9 cellular contexts compared by ENCODE assay signal in the genomic region with DNA sequence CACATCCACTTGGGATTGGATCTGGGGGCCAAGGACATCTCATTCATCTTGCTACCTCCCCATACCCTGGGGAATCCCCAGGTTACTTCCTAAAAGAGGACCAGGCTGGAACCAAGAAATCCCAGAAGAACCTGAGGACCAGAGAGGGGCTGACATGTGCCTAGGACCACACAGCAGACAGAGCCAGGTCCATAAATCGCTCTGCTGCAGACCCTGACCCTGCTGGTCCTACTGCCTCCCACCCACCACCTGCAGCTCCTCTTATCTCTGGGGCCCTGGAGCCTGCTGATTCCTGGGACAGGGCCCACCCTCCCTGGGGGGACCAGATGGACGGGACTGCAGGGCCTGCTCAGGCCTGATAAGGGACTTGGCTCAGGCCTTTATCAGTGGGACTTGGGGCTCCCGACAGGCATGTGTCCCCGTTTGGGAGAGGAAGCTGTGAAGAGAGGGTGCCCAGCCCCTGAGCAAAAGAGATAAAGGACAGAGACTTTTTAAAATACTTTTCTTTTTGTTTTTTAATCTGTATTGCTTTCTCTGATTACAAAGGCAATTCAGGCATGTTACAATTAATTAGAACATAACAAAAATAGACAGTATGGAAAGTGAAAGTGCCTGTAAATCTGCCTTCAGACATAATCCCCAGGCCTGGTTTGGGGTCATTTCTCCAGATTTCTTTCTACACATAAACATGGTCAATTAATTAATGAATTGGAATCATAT.
DNase-seq lines count a peak whose midpoint lies in the region; ATAC-seq and TF ChIP-seq lines count a peak whose summit lies in the region.
"Had no signal": no experiment of that assay in that cellular context is flagged by ENCODE, and none has a peak within 500 bp of the region (broad histone marks: within the 10 kb centered on the region; RNA-seq: fewer than 3 reads in every experiment).

No MANE protein-coding gene starts in this region.

- H3K9me3 Mint-ChIP-seq in immature natural killer cell: peaks cover 0 to 2% (median 0%) of the 10 kb centered on the region in 6 donors
- H3K9me3 Mint-ChIP-seq in activated CD4-positive, alpha-beta T cell treated with anti-CD3 and anti-CD28 coated beads for 36 hours (ENCODE audit: low read depth): no peaks in the 10 kb centered on the region

- POLR2A ChIA-PET in activated CD4-positive, alpha-beta T cell treated with anti-CD3 and anti-CD28 coated beads for 36 hours (lab: Charles Lee): interaction anchor here (0.7 kb wide), 1 partner anchor 65 kb away, joined by 3 read pairs; no protein-coding TSS in a partner anchor

- CTCF ChIA-PET in activated CD4-positive, alpha-beta T cell treated with anti-CD3 and anti-CD28 coated beads for 36 hours (lab: Charles Lee): interaction anchor here (0.6 to 1.2 kb wide), 4 partner anchors 33 to 356 kb away, joined by 3 to 6 read pairs (median 3); no protein-coding TSS in a partner anchor

- TF ChIP-seq POLR2A in adrenal gland (IDR thresholded peaks at IDR 0.05) (no peak), spleen (IDR thresholded peaks at IDR 0.05) (no peak)

- H3K27me3 Mint-ChIP-seq in immature natural killer cell (ENCODE audit: low read depth in 3 of 3): peaks cover 0 to 2% (median 0%) of the 10 kb centered on the region in 3 donors
- H3K27me3 Mint-ChIP-seq in activated CD4-positive, alpha-beta T cell treated with anti-CD3 and anti-CD28 coated beads for 36 hours: no peaks in the 10 kb centered on the region

- peaks cover 12 to 14% of the 10 kb centered on the region in 2 donors for H3K4me1 Mint-ChIP-seq in immature natural killer cell
- H3K4me1 Mint-ChIP-seq in activated CD4-positive, alpha-beta T cell treated with anti-CD3 and anti-CD28 coated beads for 36 hours: peaks cover 5% of the 10 kb centered on the region

- no peaks in the 10 kb centered on the region for H3K36me3 Mint-ChIP-seq in immature natural killer cell
- H3K36me3 Mint-ChIP-seq in activated CD4-positive, alpha-beta T cell treated with anti-CD3 and anti-CD28 coated beads for 36 hours (ENCODE audit: low read depth): no peaks in the 10 kb centered on the region

- H3K27me3 ChIP-seq in adrenal gland (no peaks in the 10 kb centered on the region), spleen (replicated peaks in 1 of 7) (peaks cover 0 to 2% (median 0%) of the 10 kb centered on the region in 7 donors)

- H3K4me1 ChIP-seq in adrenal gland (replicated peaks in 1 of 2): peaks cover 9 to 27% of the 10 kb centered on the region in 2 donors
- peaks cover 10 to 34% (median 25%) of the 10 kb centered on the region in 6 donors for H3K4me1 ChIP-seq in spleen

- DNase-seq in KBM-7 (peak; percentile 41), adrenal gland (peak in 2 of 7 donors; percentile 23 to 26), immature natural killer cell (no peak), spleen (peak; percentile 72)
- DNase-seq in activated CD4-positive, alpha-beta T cell treated with anti-CD3 and anti-CD28 coated beads for 36 hours: no peak
- DNase-seq: effector CD4-positive, alpha-beta T cell had no signal

- H3K27ac ChIP-seq in adrenal gland (peak overlapping the region in 4 of 5 donors; percentile 14 to 71 (median 61)), spleen (peak overlapping the region in 7 of 8 donors; percentile 52 to 77 (median 71))

- intact Hi-C loops in adrenal gland (cut with DNase I): loop anchor here in 1 of 2 donors (5.0 kb wide), 1 partner anchor 158 kb away; no protein-coding TSS in a partner anchor
- intact Hi-C loops in spleen (cut with DNase I; ENCODE audit: low total_unique reads): no loop called here
- intact Hi-C loops in activated CD4-positive, alpha-beta T cell treated with anti-CD3 and anti-CD28 coated beads for 36 hours (cut with DNase I, micrococcal nuclease): loop anchor here in 1 of 2 experiments (5.0 to 10.0 kb wide), 3 partner anchors 98 to 493 kb away; no protein-coding TSS in a partner anchor

- ATAC-seq in HG03442 (IDR thresholded peaks at IDR 0.05; ENCODE audit: unreplicated experiment): no peak
- no peak for ATAC-seq in activated CD4-positive, alpha-beta T cell treated with anti-CD3 and anti-CD28 coated beads for 36 hours
- no peak for ATAC-seq in GM18502 (IDR thresholded peaks at IDR 0.05; ENCODE audit: poor library complexity, unreplicated experiment)
- no peak for ATAC-seq in GM18520 (IDR thresholded peaks at IDR 0.05; ENCODE audit: unreplicated experiment)

- peak overlapping the region; percentile 22 to 69 (median 56) for H3K4me3 Mint-ChIP-seq in immature natural killer cell
- H3K4me3 Mint-ChIP-seq in activated CD4-positive, alpha-beta T cell treated with anti-CD3 and anti-CD28 coated beads for 36 hours: no peak overlapping the region

- H3K36me3 ChIP-seq in adrenal gland (replicated peaks in 1 of 2): no peaks in the 10 kb centered on the region
- H3K36me3 ChIP-seq in spleen: no peaks in the 10 kb centered on the region

- TF ChIP-seq CTCF in adrenal gland (IDR thresholded peaks at IDR 0.05) (no peak), spleen (IDR thresholded peaks at IDR 0.05 in 8 of 11, conservative IDR thresholded peaks at IDR 0.05 in 3 of 11) (no peak)

- WGBS in adrenal gland, 4 donors: 19 to 28% (median 26%) methylated on average over 3 to 4 of the region's 4 CpGs
- 29 to 51% (median 33%) methylated on average over 4 of the region's 4 CpGs for WGBS in spleen, 5 donors

- H3K4me3 ChIP-seq in adrenal gland: peak overlapping the region in 1 of 4 donors; percentile 13
- H3K4me3 ChIP-seq in spleen: peak overlapping the region in 1 of 8 donors; percentile 13

- peak overlapping the region in 5 of 6 donors; percentile 4 to 74 (median 64) for H3K27ac Mint-ChIP-seq in immature natural killer cell
- no peak overlapping the region for H3K27ac Mint-ChIP-seq in activated CD4-positive, alpha-beta T cell treated with anti-CD3 and anti-CD28 coated beads for 36 hours

- in situ Hi-C loops in KBM-7 (cut with MboI; ENCODE audit: low pct_unique_long_range_greater_than_20kb, low sequenced_read_pairs): loop anchor here (25.0 kb wide), 1 partner anchor 158 kb away; no protein-coding TSS in a partner anchor

- H3K9me3 ChIP-seq in adrenal gland (replicated peaks in 1 of 3) (no peaks in the 10 kb centered on the region), spleen (no peaks in the 10 kb centered on the region)

Comparison
In these comparisons a context has a peak if more than half of its experiments do, and no peak if none do; other contexts are left out.
1. DNase-seq: peak in KBM-7 (single experiment) and spleen (single experiment); none in immature natural killer cell (0 of 3) and activated CD4-positive, alpha-beta T cell treated with anti-CD3 and anti-CD28 coated beads for 36 hours (single experiment).